In genomic region chr20:37870294-37870693, GRCh38 we compare ENCODE assay signal across 1 cellular context.
TF ChIP-seq lines count a peak whose summit lies in the region.

No MANE protein-coding gene starts in this region.

TF ChIP-seq in HepG2, 621 proteins besides CTCF, POLR2A, EP300 and RAD21 (continued from another document):
- TF ChIP-seq SKIL (CRISPR knock-in tag; IDR thresholded peaks at IDR 0.05; ENCODE audit: borderline replicate concordance) = 0 out of 2 replicates have a peak, but pooled peaks have one; percentile 17
- TF ChIP-seq FOXP4 (CRISPR knock-in tag; IDR thresholded peaks at IDR 0.05) = no peak
